9 cellular contexts compared by ENCODE assay signal in the genomic region with DNA sequence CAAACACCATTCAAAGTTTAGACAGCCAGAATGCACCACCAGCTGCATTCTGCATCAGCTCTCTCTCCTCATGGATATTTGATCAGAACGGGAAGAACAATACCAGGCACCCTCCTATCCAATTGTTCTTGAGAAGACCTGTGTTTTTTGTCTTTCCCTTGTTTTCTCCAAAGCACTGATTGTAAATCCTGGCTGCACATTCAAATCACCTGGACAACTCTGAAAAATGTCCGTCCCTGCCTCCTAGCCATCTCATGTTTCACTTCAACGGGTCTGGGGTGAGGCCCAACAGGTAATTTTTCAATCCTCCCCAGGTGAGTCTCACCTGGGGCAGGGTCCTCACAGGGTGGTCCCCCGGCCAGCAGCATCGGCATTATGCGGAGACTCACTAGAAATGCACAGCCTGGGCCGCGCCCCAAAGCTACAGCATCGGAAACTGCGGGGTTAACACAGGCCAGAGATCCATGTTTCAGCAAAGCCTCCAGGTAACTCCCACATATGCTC. TPM values are rescaled to one million over a fixed set of nuclear protein-coding genes. Genes with fewer than 3 reads are reported as not detected.
A peak's percentile ranks its signal among the peaks of the same experiment; 100 is the strongest.
DNase-seq lines count a peak whose midpoint lies in the region; ATAC-seq, FAIRE-seq and TF ChIP-seq lines count a peak whose summit lies in the region.
"Had no signal": no experiment of that assay in that cellular context is flagged by ENCODE, and none has a peak within 500 bp of the region (broad histone marks: within the 10 kb centered on the region; RNA-seq: fewer than 3 reads in every experiment).

No MANE protein-coding gene starts in this region.

- peaks cover 36% of the 10 kb centered on the region for H3K4me1 Mint-ChIP-seq in activated T-helper 17 cell treated with anti-CD3 and anti-CD28 coated beads, Interleukin-2, amount 50 U/mL, for 72 hours

- DNase-seq in NCI-H1105 treated with DMSO at 0.1 percent for 48 hours (lab: John Stamatoyannopoulos, UW) (peak; percentile 43), NCI-H1105 (lab: John Stamatoyannopoulos, UW) (no peak), keratinocyte (ENCODE audit: low read depth, low spot score) (no peak), ecto neural progenitor cell (ENCODE audit: low spot score) (no peak), NCI-H2107 treated with DMSO at 0.1 percent for 48 hours (lab: John Stamatoyannopoulos, UW; ENCODE audit: unreplicated experiment) (no peak), Karpas-422 (no peak)
- DNase-seq: effector memory CD4-positive, alpha-beta T cell had no signal

- peaks cover 5% of the 10 kb centered on the region for H4K20me1 ChIP-seq in keratinocyte (ENCODE audit: control insufficient read depth, extremely low read depth, insufficient read depth, low read length)
- no peaks in the 10 kb centered on the region for H4K20me1 ChIP-seq in Karpas-422 (ENCODE audit: insufficient read depth, low read depth, low read length)

- H3K27me3 ChIP-seq in keratinocyte (ENCODE audit: control insufficient read depth, extremely low read depth, insufficient read depth, low read length): no peaks in the 10 kb centered on the region
- no peaks in the 10 kb centered on the region for H3K27me3 ChIP-seq in stomach smooth muscle (ENCODE audit: control insufficient read depth in 1 of 2, insufficient read depth in 2 of 2, low read length in 2 of 2)
- H3K27me3 ChIP-seq in Karpas-422 (ENCODE audit: low read length): no peaks in the 10 kb centered on the region

- H3K9me3 ChIP-seq in keratinocyte (ENCODE audit: control insufficient read depth, low read depth, low read length) (no peaks in the 10 kb centered on the region), stomach smooth muscle (ENCODE audit: control insufficient read depth in 2 of 2, low read length in 2 of 2) (no peaks in the 10 kb centered on the region), Karpas-422 (ENCODE audit: low read length) (peaks cover 2% of the 10 kb centered on the region; the same call in 1 of the 2 replicates)

- H3K79me2 ChIP-seq in keratinocyte (ENCODE audit: control insufficient read depth, insufficient read depth, low read length): peaks cover 87% of the 10 kb centered on the region
- no peaks in the 10 kb centered on the region for H3K79me2 ChIP-seq in Karpas-422 (ENCODE audit: low read length)

- H3K9ac ChIP-seq in keratinocyte (ENCODE audit: control insufficient read depth, extremely low read depth, insufficient read depth, low read length) (peak overlapping the region; percentile 80), stomach smooth muscle (ENCODE audit: low read length in 2 of 2) (peak overlapping the region; percentile 34 to 60), Karpas-422 (ENCODE audit: low read length) (no peak overlapping the region)

- peak overlapping the region; percentile 36 for H3K27ac ChIP-seq in keratinocyte (ENCODE audit: control insufficient read depth, insufficient read depth, low read length)
- H3K27ac ChIP-seq in stomach smooth muscle (ENCODE audit: low read length): peak overlapping the region; percentile 11
- H3K27ac ChIP-seq in Karpas-422 (ENCODE audit: low read length): no peak overlapping the region

- no peaks in the 10 kb centered on the region for H3K36me3 Mint-ChIP-seq in activated T-helper 17 cell treated with anti-CD3 and anti-CD28 coated beads, Interleukin-2, amount 50 U/mL, for 72 hours (ENCODE audit: low read depth)

- H2AFZ ChIP-seq in keratinocyte (ENCODE audit: control insufficient read depth, low read length) (peak overlapping the region; percentile 37), Karpas-422 (ENCODE audit: low read length) (no peak overlapping the region)

- H3K27ac Mint-ChIP-seq in activated T-helper 17 cell treated with anti-CD3 and anti-CD28 coated beads, Interleukin-2, amount 50 U/mL, for 72 hours: no peak overlapping the region

- FAIRE-seq in keratinocyte (lab: Jason Lieb, UNC): peak; percentile 29

- dilution Hi-C loops in keratinocyte (cut with MboI; ENCODE audit: extremely low pct_ligation_motif_present, low sequenced_read_pairs): no loop called here

- H3K4me3 ChIP-seq in keratinocyte (ENCODE audit: control insufficient read depth in 2 of 3, extremely low read depth in 1 of 3, insufficient read depth in 2 of 3, low read depth in 1 of 3, low read length in 3 of 3): peak overlapping the region; percentile 35 to 86 (median 82)
- H3K4me3 ChIP-seq in stomach smooth muscle (ENCODE audit: low read length in 2 of 2): peak overlapping the region; percentile 80 to 82
- H3K4me3 ChIP-seq in Karpas-422 (ENCODE audit: low read length): no peak overlapping the region

- TF ChIP-seq CTCF in keratinocyte (optimal IDR thresholded peaks at IDR 0.05 in 1 of 3, IDR thresholded peaks at IDR 0.05 in 1 of 3, conservative IDR thresholded peaks at IDR 0.05 in 1 of 3; ENCODE audit: extremely low read depth in 1 of 3, insufficient read depth in 2 of 3, low read length in 3 of 3): no peak

- H3K4me1 ChIP-seq in keratinocyte (ENCODE audit: control insufficient read depth, extremely low read depth, insufficient read depth, low read length) (peaks cover 46% of the 10 kb centered on the region), stomach smooth muscle (ENCODE audit: control insufficient read depth, insufficient read depth, low read length) (peaks cover 58% of the 10 kb centered on the region), Karpas-422 (ENCODE audit: low read length) (no peaks in the 10 kb centered on the region)

- H3K4me2 ChIP-seq in keratinocyte (ENCODE audit: control insufficient read depth, extremely low read depth, insufficient read depth, low read depth, low read length): peak overlapping the region; percentile 96
- H3K4me2 ChIP-seq in Karpas-422 (ENCODE audit: low read depth, low read length, poor library complexity, severe bottlenecking): no peak overlapping the region

- no peak for ATAC-seq in activated T-helper 17 cell treated with anti-CD3 and anti-CD28 coated beads, Interleukin-2, amount 50 U/mL, for 72 hours (replicated peaks)

- H3K27me3 Mint-ChIP-seq in activated T-helper 17 cell treated with anti-CD3 and anti-CD28 coated beads, Interleukin-2, amount 50 U/mL, for 72 hours: no peaks in the 10 kb centered on the region

- H3K4me3 Mint-ChIP-seq in activated T-helper 17 cell treated with anti-CD3 and anti-CD28 coated beads, Interleukin-2, amount 50 U/mL, for 72 hours: peak overlapping the region; percentile 77

- H3K9me1 ChIP-seq in keratinocyte (ENCODE audit: control insufficient read depth, extremely low read depth, insufficient read depth, low read length): peaks cover 2% of the 10 kb centered on the region

- no peaks in the 10 kb centered on the region for H3K9me3 Mint-ChIP-seq in activated T-helper 17 cell treated with anti-CD3 and anti-CD28 coated beads, Interleukin-2, amount 50 U/mL, for 72 hours

- H3K9me2 ChIP-seq in Karpas-422 (replicated peaks; ENCODE audit: insufficient read depth, low read length): no peaks in the 10 kb centered on the region

- H3K36me3 ChIP-seq in keratinocyte (ENCODE audit: control insufficient read depth in 2 of 2, extremely low read depth in 1 of 2, insufficient read depth in 2 of 2, low read length in 2 of 2) (peaks cover 0 to 4% of the 10 kb centered on the region in 2 experiments), stomach smooth muscle (ENCODE audit: control insufficient read depth in 2 of 2, insufficient read depth in 2 of 2, low read length in 2 of 2) (peaks cover 0 to 2% of the 10 kb centered on the region in 2 donors), Karpas-422 (ENCODE audit: insufficient read depth, low read length) (no peaks in the 10 kb centered on the region)

RNA-seq across cellular contexts. Expression of a gene that starts 5.5 kb away (rescaled TPM):
- total RNA-seq in activated T-helper 17 cell treated with anti-CD3 and anti-CD28 coated beads, Interleukin-2, amount 50 U/mL, for 72 hours: 1 to 10 TPM; 2.3 to 2.7 TPM
- polyA plus RNA-seq in keratinocyte: 1.1 to 2.3 TPM (median 2.0 TPM) in 3 replicates
- polyA plus RNA-seq in keratinocyte (2011; ENCODE audit: low read depth): 14.3 TPM
- polyA plus RNA-seq in keratinocyte (2011; cell fraction: cytosol; rRNA removed): 1.2 and 1.5 TPM in 2 replicates
- polyA plus RNA-seq in keratinocyte (2011; cell fraction: nucleus; rRNA removed): 3.1 and 3.8 TPM in 2 replicates
- 3.7 and 13.2 TPM in 2 replicates for polyA plus RNA-seq in keratinocyte (2012; ENCODE audit: low replicate concordance)
- polyA minus RNA-seq in keratinocyte: 0.73 to 1.7 TPM (median 1.3 TPM) in 3 replicates
- polyA minus RNA-seq in keratinocyte (2011; cell fraction: cytosol; rRNA and poly(A)+ RNA removed): 3.5 TPM
- polyA minus RNA-seq in keratinocyte (2011; cell fraction: nucleus; rRNA and poly(A)+ RNA removed): 5.5 and 6.1 TPM in 2 replicates
- not detected in 2 replicates for total RNA-seq in Karpas-422 (2014; rRNA removed; shearing (Covaris generic); ENCODE audit: low replicate concordance)
